Comparison of ENCODE assay signal across 1 cellular context in the genomic region with DNA sequence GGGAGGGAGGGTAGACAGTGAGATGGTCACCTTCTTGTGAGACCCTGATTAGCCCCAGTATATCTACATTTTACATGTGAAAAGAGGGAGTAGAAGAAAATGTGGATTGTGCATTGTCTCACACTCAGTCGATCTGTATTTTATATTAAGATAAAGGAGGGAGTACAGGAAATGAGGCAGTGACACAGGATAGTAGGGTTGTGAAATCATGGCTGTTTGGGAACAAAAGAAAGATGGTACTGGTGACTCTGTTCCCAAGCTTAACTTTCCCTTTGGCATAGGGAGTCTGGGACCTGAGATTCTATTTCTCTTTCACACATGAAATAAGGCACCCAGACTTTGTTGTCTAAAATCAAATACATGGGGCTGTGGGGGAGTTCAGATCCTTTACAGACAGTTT.
TF ChIP-seq lines count a peak whose summit lies in the region.

No MANE protein-coding gene starts in this region.

TF ChIP-seq in SK-N-SH, 30 proteins besides CTCF, POLR2A, EP300 and RAD21 (continued from another document):
- TF ChIP-seq, protein P1, sequence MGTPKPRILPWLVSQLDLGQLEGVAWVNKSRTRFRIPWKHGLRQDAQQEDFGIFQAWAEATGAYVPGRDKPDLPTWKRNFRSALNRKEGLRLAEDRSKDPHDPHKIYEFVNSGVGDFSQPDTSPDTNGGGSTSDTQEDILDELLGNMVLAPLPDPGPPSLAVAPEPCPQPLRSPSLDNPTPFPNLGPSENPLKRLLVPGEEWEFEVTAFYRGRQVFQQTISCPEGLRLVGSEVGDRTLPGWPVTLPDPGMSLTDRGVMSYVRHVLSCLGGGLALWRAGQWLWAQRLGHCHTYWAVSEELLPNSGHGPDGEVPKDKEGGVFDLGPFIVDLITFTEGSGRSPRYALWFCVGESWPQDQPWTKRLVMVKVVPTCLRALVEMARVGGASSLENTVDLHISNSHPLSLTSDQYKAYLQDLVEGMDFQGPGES (IDR thresholded peaks at IDR 0.05; ENCODE audit: low read depth, low read length) = no peak
- TF ChIP-seq, protein P2, sequence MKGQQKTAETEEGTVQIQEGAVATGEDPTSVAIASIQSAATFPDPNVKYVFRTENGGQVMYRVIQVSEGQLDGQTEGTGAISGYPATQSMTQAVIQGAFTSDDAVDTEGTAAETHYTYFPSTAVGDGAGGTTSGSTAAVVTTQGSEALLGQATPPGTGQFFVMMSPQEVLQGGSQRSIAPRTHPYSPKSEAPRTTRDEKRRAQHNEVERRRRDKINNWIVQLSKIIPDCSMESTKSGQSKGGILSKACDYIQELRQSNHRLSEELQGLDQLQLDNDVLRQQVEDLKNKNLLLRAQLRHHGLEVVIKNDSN (IDR thresholded peaks at IDR 0.05; ENCODE audit: borderline replicate concordance, low read depth) = no peak
- no peak for TF ChIP-seq GATA2 (CRISPR knock-in tag; IDR thresholded peaks at IDR 0.05)
- no peak for TF ChIP-seq RFX5 (IDR thresholded peaks at IDR 0.05; ENCODE audit: low read length)
- TF ChIP-seq TEAD4 (IDR thresholded peaks at IDR 0.05; ENCODE audit: borderline replicate concordance, insufficient read depth) = no peak
- TF ChIP-seq NFIC (IDR thresholded peaks at IDR 0.05; ENCODE audit: borderline replicate concordance) = no peak
- TF ChIP-seq JUND (IDR thresholded peaks at IDR 0.05) = no peak
TF ChIP-seq in SK-N-SH: peak in this region for 0.
